ENCODE assay signal across 11 cellular contexts in the genomic region with DNA sequence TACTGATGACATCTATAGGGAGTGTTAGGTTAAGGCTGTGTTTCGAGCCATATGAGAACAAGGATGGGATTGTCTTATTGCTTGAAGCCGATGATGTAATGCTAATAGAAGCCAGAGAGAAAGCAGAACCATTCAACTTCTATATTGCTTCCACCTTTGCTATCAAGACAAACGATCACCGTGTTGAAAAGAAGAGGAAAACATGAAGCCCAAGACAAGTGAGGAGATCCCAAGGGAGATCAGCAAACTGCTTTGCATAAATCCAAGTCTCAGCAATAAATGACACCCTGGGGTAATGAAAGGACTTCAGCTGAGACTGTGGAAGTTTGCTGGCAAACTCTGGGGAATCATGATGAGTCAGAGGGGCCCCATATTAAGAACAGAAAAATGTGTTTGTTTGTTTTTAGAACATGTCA.
DNase-seq lines count a peak whose midpoint lies in the region; ATAC-seq, FAIRE-seq and TF ChIP-seq lines count a peak whose summit lies in the region.
"Had no signal": no experiment of that assay in that cellular context is flagged by ENCODE, and none has a peak within 500 bp of the region (broad histone marks: within the 10 kb centered on the region; RNA-seq: fewer than 3 reads in every experiment).

No MANE protein-coding gene starts in this region.

- WGBS in psoas muscle, 3 donors = 26 to 38% (median 27%) methylated on average over 4 of the region's 4 CpGs
- 19 to 26% (median 23%) methylated on average over 4 of the region's 4 CpGs for WGBS in small intestine, 3 donors

- no peaks in the 10 kb centered on the region for H4K20me1 ChIP-seq in BLaER1 treated with 17β-estradiol and CSF1 and Interleukin-3, amounts not matched to agents 10 nM and 100 nM

- H3K9ac ChIP-seq in BLaER1 treated with 17β-estradiol and CSF1 and Interleukin-3, amounts not matched to agents 10 nM and 100 nM = no peak overlapping the region

- no peak for ATAC-seq in HG02610 (IDR thresholded peaks at IDR 0.05; ENCODE audit: unreplicated experiment)
- no peak for ATAC-seq in psoas muscle
- ATAC-seq: activated CD8-positive, alpha-beta T cell treated with anti-CD3 and anti-CD28 coated beads for 36 hours had no signal

- FAIRE-seq in small intestine (lab: Jason Lieb, UNC) = no peak

- H3K36me3 ChIP-seq in BLaER1 treated with 17β-estradiol and CSF1 and Interleukin-3, amounts not matched to agents 10 nM and 100 nM = no peaks in the 10 kb centered on the region
- H3K36me3 ChIP-seq in psoas muscle (ENCODE audit: insufficient read depth in 1 of 2, low read depth in 1 of 2) (no peaks in the 10 kb centered on the region), small intestine (ENCODE audit: control insufficient read depth in 2 of 2, insufficient read depth in 2 of 2, low read length in 2 of 2) (no peaks in the 10 kb centered on the region)

- H3K27ac ChIP-seq in BLaER1 treated with 17β-estradiol and CSF1 and Interleukin-3, amounts not matched to agents 10 nM and 100 nM = no peak overlapping the region
- no peak overlapping the region for H3K27ac ChIP-seq in psoas muscle
- H3K27ac ChIP-seq in small intestine (ENCODE audit: low read depth in 1 of 2, low read length in 1 of 2) = no peak overlapping the region

- intact Hi-C loops in psoas muscle (cut with DNase I) = no loop called here

- no peak overlapping the region for H3K4me3 ChIP-seq in BLaER1 treated with 17β-estradiol and CSF1 and Interleukin-3, amounts not matched to agents 10 nM and 100 nM
- H3K4me3 ChIP-seq in psoas muscle = no peak overlapping the region
- no peak overlapping the region for H3K4me3 ChIP-seq in small intestine (ENCODE audit: low read depth in 1 of 2, low read length in 2 of 2)

- DNase-seq in HuH-7.5 (ENCODE audit: low spot score) (peak; percentile 9), brain pericyte (ENCODE audit: low read depth, low spot score) (peak; percentile 37), myocyte (ENCODE audit: low read depth) (peak; percentile 19), psoas muscle (no peak), small intestine (no peak), NCI-H2107 treated with DMSO at 0.1 percent for 48 hours (lab: John Stamatoyannopoulos, UW; ENCODE audit: unreplicated experiment) (no peak)
- DNase-seq: activated CD8-positive, alpha-beta T cell treated with anti-CD3 and anti-CD28 coated beads for 36 hours; amniotic stem cell; H9 had no signal

- H3K4me1 ChIP-seq in BLaER1 treated with 17β-estradiol and CSF1 and Interleukin-3, amounts not matched to agents 10 nM and 100 nM = peaks cover 0 to 17% (median 5%) of the 10 kb centered on the region in 10 experiments; a peak in 11 of 20 replicates
- H3K4me1 ChIP-seq in psoas muscle (no peaks in the 10 kb centered on the region), small intestine (ENCODE audit: control insufficient read depth in 2 of 2, insufficient read depth in 1 of 2, low read depth in 1 of 2, low read length in 1 of 2) (no peaks in the 10 kb centered on the region)

- no peaks in the 10 kb centered on the region for H3K9me3 ChIP-seq in BLaER1 treated with 17β-estradiol and CSF1 and Interleukin-3, amounts not matched to agents 10 nM and 100 nM (replicated peaks in 1 of 11)
- H3K9me3 ChIP-seq in psoas muscle (no peaks in the 10 kb centered on the region), small intestine (ENCODE audit: control insufficient read depth, low read depth) (no peaks in the 10 kb centered on the region)

- no peaks in the 10 kb centered on the region for H3K27me3 ChIP-seq in BLaER1 treated with 17β-estradiol and CSF1 and Interleukin-3, amounts not matched to agents 10 nM and 100 nM
- H3K27me3 ChIP-seq in psoas muscle (ENCODE audit: insufficient read depth in 3 of 3, low read length in 2 of 3) (no peaks in the 10 kb centered on the region), small intestine (ENCODE audit: control insufficient read depth in 2 of 2, insufficient read depth in 2 of 2, low read length in 2 of 2) (no peaks in the 10 kb centered on the region)

- TF ChIP-seq CTCF in psoas muscle (IDR thresholded peaks at IDR 0.05) = no peak

- peak overlapping the region in 7 of 11 experiments; percentile 2 to 36 (median 15); a peak in 4 of 22 replicates for H3K4me2 ChIP-seq in BLaER1 treated with 17β-estradiol and CSF1 and Interleukin-3, amounts not matched to agents 10 nM and 100 nM

Comparison
In these comparisons a context has a peak if more than half of its experiments do, and no peak if none do; other contexts are left out.
1. DNase-seq: peak in HuH-7.5 (single experiment), brain pericyte (single experiment) and myocyte (single experiment); none in psoas muscle (0 of 2), small intestine (single experiment) and NCI-H2107 treated with DMSO at 0.1 percent for 48 hours (single experiment).